In genomic region chr11:108474664-108475485, GRCh38 we compare ENCODE assay signal across 16 cellular contexts. TPM values are rescaled to one million over a fixed set of nuclear protein-coding genes. Genes with fewer than 3 reads are reported as not detected.
DNase-seq lines count a peak whose midpoint lies in the region; ATAC-seq and TF ChIP-seq lines count a peak whose summit lies in the region.
"Had no signal": no experiment of that assay in that cellular context is flagged by ENCODE, and none has a peak within 500 bp of the region (broad histone marks: within the 10 kb centered on the region; RNA-seq: fewer than 3 reads in every experiment).

No MANE protein-coding gene starts in this region.

- H3K27me3 ChIP-seq in right cardiac atrium (ENCODE audit: control insufficient read depth, insufficient read depth) (no peaks in the 10 kb centered on the region), Caco-2 (replicated peaks; ENCODE audit: control insufficient read depth, insufficient read depth, low read length) (no peaks in the 10 kb centered on the region), esophagus muscularis mucosa (no peaks in the 10 kb centered on the region)

- H3K27ac Mint-ChIP-seq in nephron (peak overlapping the region; percentile 61 to 88 (median 83)), Caco-2 (ENCODE audit: unreplicated experiment) (no peak overlapping the region)
- H3K27ac Mint-ChIP-seq: CD4-positive, alpha-beta T cell had no signal

- H3K36me3 Mint-ChIP-seq in nephron (ENCODE audit: low read depth) (peaks cover 26% of the 10 kb centered on the region), Caco-2 (ENCODE audit: insufficient read depth, unreplicated experiment) (peaks cover 40% of the 10 kb centered on the region)

- H3K27me3 Mint-ChIP-seq in nephron (ENCODE audit: low read depth) (no peaks in the 10 kb centered on the region), Caco-2 (ENCODE audit: insufficient read depth, unreplicated experiment) (no peaks in the 10 kb centered on the region)
- H3K27me3 Mint-ChIP-seq: CD4-positive, alpha-beta T cell had no signal

- 70% methylated on average over 11 of the region's 11 CpGs for WGBS in right cardiac atrium
- WGBS in esophagus muscularis mucosa = 93% methylated on average over 11 of the region's 11 CpGs

- TF ChIP-seq CTCF in nephron (IDR thresholded peaks at IDR 0.05; ENCODE audit: unreplicated experiment in 3 of 3) = no peak
- no peak for TF ChIP-seq CTCF in Caco-2 (IDR thresholded peaks at IDR 0.05; ENCODE audit: insufficient read depth in 1 of 2, low read depth in 1 of 2, low read length in 1 of 2, severe bottlenecking in 1 of 2, unreplicated experiment in 1 of 2)
- no peak for TF ChIP-seq CTCF in esophagus muscularis mucosa (IDR thresholded peaks at IDR 0.05)

- peak; percentile 20 for DNase-seq in cerebellar cortex (ENCODE audit: low spot score)
- DNase-seq in right cardiac atrium = peak in 1 of 3 donors; percentile 14
- DNase-seq in stimulated activated CD4-positive, alpha-beta T cell treated with anti-CD3 and anti-CD28 coated beads, Interleukin-4, amount 100 ng/mL, for 24 hours = no peak
- no peak for DNase-seq in Caco-2
- no peak for DNase-seq in NCI-H1436 treated with DMSO at 0.1 percent for 48 hours (lab: John Stamatoyannopoulos, UW)
- DNase-seq in esophagus muscularis mucosa (ENCODE audit: extremely low spot score) = no peak
- DNase-seq: CD4-positive, alpha-beta T cell; GM23248; HCEC 1CT; NCI-H1436; NCI-H2081; NCI-H510A; SIG-M5 had no signal

- H3K4me1 Mint-ChIP-seq in nephron (no peaks in the 10 kb centered on the region), Caco-2 (ENCODE audit: low read depth, unreplicated experiment) (no peaks in the 10 kb centered on the region)

- POLR2A ChIA-PET in Caco-2 (lab: Charles Lee) = no interaction called here

- intact Hi-C loops in right cardiac atrium (cut with DNase I) = no loop called here
- intact Hi-C loops in Caco-2 (cut with micrococcal nuclease; ENCODE audit: unreplicated experiment) = no loop called here
- intact Hi-C loops in esophagus muscularis mucosa (cut with DNase I) = no loop called here

- no peak for TF ChIP-seq POLR2A in esophagus muscularis mucosa (IDR thresholded peaks at IDR 0.05; ENCODE audit: low read depth)

- H3K4me3 Mint-ChIP-seq in nephron = no peak overlapping the region
- no peak overlapping the region for H3K4me3 Mint-ChIP-seq in Caco-2 (ENCODE audit: unreplicated experiment)
- H3K4me3 Mint-ChIP-seq: CD4-positive, alpha-beta T cell had no signal

- CTCF ChIA-PET in Caco-2 (lab: Charles Lee) = no interaction called here

- H3K9me3 ChIP-seq in right cardiac atrium (ENCODE audit: control insufficient read depth, low read length) (no peaks in the 10 kb centered on the region), Caco-2 (no peaks in the 10 kb centered on the region), esophagus muscularis mucosa (no peaks in the 10 kb centered on the region)

- H3K36me3 ChIP-seq in Caco-2 (ENCODE audit: control insufficient read depth, insufficient read depth, low read length) (0 out of 2 replicates have a peak, but pooled peaks cover 2% of the 10 kb centered on the region), esophagus muscularis mucosa (peaks cover 13 to 72% (median 31%) of the 10 kb centered on the region in 4 donors)

- H3K9me3 Mint-ChIP-seq in nephron = no peaks in the 10 kb centered on the region
- no peaks in the 10 kb centered on the region for H3K9me3 Mint-ChIP-seq in Caco-2 (ENCODE audit: unreplicated experiment)
- H3K9me3 Mint-ChIP-seq: CD4-positive, alpha-beta T cell had no signal

- H3K4me1 ChIP-seq in right cardiac atrium (ENCODE audit: control insufficient read depth, insufficient read depth, low read length) (no peaks in the 10 kb centered on the region), Caco-2 (no peaks in the 10 kb centered on the region), esophagus muscularis mucosa (no peaks in the 10 kb centered on the region)

- no TSS peak for BruUV-seq in Caco-2 (replicated peaks; lab: Mats Ljungman, UMichigan)

- peak; percentile 61 for ATAC-seq in GM18867 (IDR thresholded peaks at IDR 0.05; ENCODE audit: unreplicated experiment)
- peak; percentile 58 to 72 for ATAC-seq in right cardiac atrium

- H3K27ac ChIP-seq in right cardiac atrium (ENCODE audit: low read length) = peak overlapping the region; percentile 62
- H3K27ac ChIP-seq in esophagus muscularis mucosa (replicated peaks in 1 of 4) = no peak overlapping the region
- H3K27ac ChIP-seq: GM23248, HL-60 had no signal

- H3K4me3 ChIP-seq in right cardiac atrium (ENCODE audit: low read length) (no peak overlapping the region), Caco-2 (ENCODE audit: low read depth, low read length) (no peak overlapping the region), esophagus muscularis mucosa (no peak overlapping the region)
- H3K4me3 ChIP-seq: GM23248 had no signal

- no peak for TF ChIP-seq EP300 in esophagus muscularis mucosa (IDR thresholded peaks at IDR 0.05)

RNA-seq across cellular contexts. Expression of gene C11orf65, which starts 7.5 kb away (rescaled TPM):
- total RNA-seq in right cardiac atrium (1 to 10 TPM in 1 of 4 donors, under 1 TPM in 3; 0.44 to 1.0 (median 0.69) TPM), Caco-2 (2022) (0.86 and 1.0 TPM in 2 replicates), esophagus muscularis mucosa (under 1 TPM in 3 of 4 donors, not detected in 1; 0.06 to 0.63 (median 0.33) TPM)
- 0.54 TPM for polyA plus RNA-seq in right cardiac atrium
- total RNA-seq: GM23248 had no signal

RNA-seq across cellular contexts. Expression of gene POGLUT3, which starts 23.3 kb away (rescaled TPM):
- total RNA-seq in right cardiac atrium (10 to 100 TPM; 18.1 to 23.9 (median 21.3) TPM), Caco-2 (2022) (87.2 and 87.5 TPM in 2 replicates), esophagus muscularis mucosa (10 to 100 TPM; 18.8 to 24.0 (median 19.6) TPM)
- 12.4 TPM for polyA plus RNA-seq in right cardiac atrium
